In genomic region chr14:85195872-85196477, GRCh38 we compare ENCODE assay signal across 9 cellular contexts.
A peak's percentile ranks its signal among the peaks of the same experiment; 100 is the strongest.
DNase-seq lines count a peak whose midpoint lies in the region; ATAC-seq, FAIRE-seq and TF ChIP-seq lines count a peak whose summit lies in the region.
"Had no signal": no experiment of that assay in that cellular context is flagged by ENCODE, and none has a peak within 500 bp of the region (broad histone marks: within the 10 kb centered on the region; RNA-seq: fewer than 3 reads in every experiment).

No MANE protein-coding gene starts in this region.

- no peak for FAIRE-seq in HTR-8/SVneo (lab: Jason Lieb, UNC)

- in situ Hi-C loops in KBM-7 (cut with MboI; ENCODE audit: low pct_unique_long_range_greater_than_20kb, low sequenced_read_pairs): no loop called here

- no peaks in the 10 kb centered on the region for H3K27me3 ChIP-seq in Caco-2 (replicated peaks; ENCODE audit: control insufficient read depth, insufficient read depth, low read length)

- no peaks in the 10 kb centered on the region for H3K9me3 ChIP-seq in Caco-2

- H3K27ac Mint-ChIP-seq in Caco-2 (ENCODE audit: unreplicated experiment) (no peak overlapping the region), brain (no peak overlapping the region), mesothelial cell of epicardium (no peak overlapping the region)
- no peak overlapping the region for H3K27ac Mint-ChIP-seq in activated CD8-positive, alpha-beta T cell treated with anti-CD3 and anti-CD28 coated beads, Interleukin-2, amount 10 ng/mL, durations not matched to agents 7 days and 5 days

- ATAC-seq in activated CD8-positive, alpha-beta T cell treated with anti-CD3 and anti-CD28 coated beads, Interleukin-2, amount 10 ng/mL, durations not matched to agents 7 days and 5 days: no peak
- ATAC-seq in HG02938 (IDR thresholded peaks at IDR 0.05; ENCODE audit: unreplicated experiment) (no peak), HG03571 (IDR thresholded peaks at IDR 0.05; ENCODE audit: unreplicated experiment) (no peak)

- CTCF ChIA-PET in Caco-2 (lab: Charles Lee): no interaction called here
- CTCF ChIA-PET in activated CD8-positive, alpha-beta T cell treated with anti-CD3 and anti-CD28 coated beads, Interleukin-2, amount 10 ng/mL, durations not matched to agents 7 days and 5 days (lab: Charles Lee): no interaction called here

- POLR2A ChIA-PET in Caco-2 (lab: Charles Lee): no interaction called here
- POLR2A ChIA-PET in activated CD8-positive, alpha-beta T cell treated with anti-CD3 and anti-CD28 coated beads, Interleukin-2, amount 10 ng/mL, durations not matched to agents 7 days and 5 days (lab: Charles Lee): no interaction called here

- no peaks in the 10 kb centered on the region for H3K9me3 Mint-ChIP-seq in Caco-2 (ENCODE audit: unreplicated experiment)
- H3K9me3 Mint-ChIP-seq in brain: no peaks in the 10 kb centered on the region
- no peaks in the 10 kb centered on the region for H3K9me3 Mint-ChIP-seq in mesothelial cell of epicardium
- no peaks in the 10 kb centered on the region for H3K9me3 Mint-ChIP-seq in activated CD8-positive, alpha-beta T cell treated with anti-CD3 and anti-CD28 coated beads, Interleukin-2, amount 10 ng/mL, durations not matched to agents 7 days and 5 days (ENCODE audit: insufficient read depth)

- no peaks in the 10 kb centered on the region for H3K36me3 Mint-ChIP-seq in Caco-2 (ENCODE audit: insufficient read depth, unreplicated experiment)
- H3K36me3 Mint-ChIP-seq in brain: no peaks in the 10 kb centered on the region
- no peaks in the 10 kb centered on the region for H3K36me3 Mint-ChIP-seq in mesothelial cell of epicardium
- H3K36me3 Mint-ChIP-seq in activated CD8-positive, alpha-beta T cell treated with anti-CD3 and anti-CD28 coated beads, Interleukin-2, amount 10 ng/mL, durations not matched to agents 7 days and 5 days (ENCODE audit: low read depth): no peaks in the 10 kb centered on the region

- no TSS peak for BruUV-seq in Caco-2 (replicated peaks; lab: Mats Ljungman, UMichigan)

- peak; percentile 44 to 62 for TF ChIP-seq CTCF in Caco-2 (IDR thresholded peaks at IDR 0.05; ENCODE audit: insufficient read depth in 1 of 2, low read depth in 1 of 2, low read length in 1 of 2, severe bottlenecking in 1 of 2, unreplicated experiment in 1 of 2)
- peak; percentile 24 to 50 for TF ChIP-seq CTCF in brain (conservative IDR thresholded peaks at IDR 0.05)
- peak; percentile 31 for TF ChIP-seq CTCF in mesothelial cell of epicardium (IDR thresholded peaks at IDR 0.05; ENCODE audit: unreplicated experiment)

- no peaks in the 10 kb centered on the region for H3K4me1 ChIP-seq in Caco-2

- H3K4me3 Mint-ChIP-seq in Caco-2 (ENCODE audit: unreplicated experiment): no peak overlapping the region
- no peak overlapping the region for H3K4me3 Mint-ChIP-seq in brain
- no peak overlapping the region for H3K4me3 Mint-ChIP-seq in mesothelial cell of epicardium
- H3K4me3 Mint-ChIP-seq in activated CD8-positive, alpha-beta T cell treated with anti-CD3 and anti-CD28 coated beads, Interleukin-2, amount 10 ng/mL, durations not matched to agents 7 days and 5 days: no peak overlapping the region

- H3K4me1 Mint-ChIP-seq in Caco-2 (ENCODE audit: low read depth, unreplicated experiment) (no peaks in the 10 kb centered on the region), brain (no peaks in the 10 kb centered on the region), mesothelial cell of epicardium (peaks cover 13% of the 10 kb centered on the region)
- H3K4me1 Mint-ChIP-seq in activated CD8-positive, alpha-beta T cell treated with anti-CD3 and anti-CD28 coated beads, Interleukin-2, amount 10 ng/mL, durations not matched to agents 7 days and 5 days (ENCODE audit: low read depth): no peaks in the 10 kb centered on the region

- intact Hi-C loops in Caco-2 (cut with micrococcal nuclease; ENCODE audit: unreplicated experiment): loop anchor here (1.0 kb wide), 1 partner anchor 332 kb away; no protein-coding TSS in a partner anchor

- DNase-seq in Caco-2 (peak in 1 of 2 experiments; percentile 3), KBM-7 (peak; percentile 1), mesothelial cell of epicardium (ENCODE audit: low spot score in 2 of 2, unreplicated experiment in 2 of 2) (no peak), HTR-8/SVneo (ENCODE audit: insufficient read length, low spot score) (no peak)
- DNase-seq in activated CD8-positive, alpha-beta T cell treated with anti-CD3 and anti-CD28 coated beads, Interleukin-2, amount 10 ng/mL, durations not matched to agents 7 days and 5 days: no peak
- DNase-seq: NCI-H446 had no signal

- H3K36me3 ChIP-seq in Caco-2 (ENCODE audit: control insufficient read depth, insufficient read depth, low read length): no peaks in the 10 kb centered on the region

- H3K4me3 ChIP-seq in Caco-2 (ENCODE audit: low read depth, low read length): no peak overlapping the region

- no peaks in the 10 kb centered on the region for H3K27me3 Mint-ChIP-seq in Caco-2 (ENCODE audit: insufficient read depth, unreplicated experiment)
- H3K27me3 Mint-ChIP-seq in brain: no peaks in the 10 kb centered on the region
- no peaks in the 10 kb centered on the region for H3K27me3 Mint-ChIP-seq in mesothelial cell of epicardium (ENCODE audit: low read depth)
- no peaks in the 10 kb centered on the region for H3K27me3 Mint-ChIP-seq in activated CD8-positive, alpha-beta T cell treated with anti-CD3 and anti-CD28 coated beads, Interleukin-2, amount 10 ng/mL, durations not matched to agents 7 days and 5 days (ENCODE audit: low read depth)
